In the genomic region with DNA sequence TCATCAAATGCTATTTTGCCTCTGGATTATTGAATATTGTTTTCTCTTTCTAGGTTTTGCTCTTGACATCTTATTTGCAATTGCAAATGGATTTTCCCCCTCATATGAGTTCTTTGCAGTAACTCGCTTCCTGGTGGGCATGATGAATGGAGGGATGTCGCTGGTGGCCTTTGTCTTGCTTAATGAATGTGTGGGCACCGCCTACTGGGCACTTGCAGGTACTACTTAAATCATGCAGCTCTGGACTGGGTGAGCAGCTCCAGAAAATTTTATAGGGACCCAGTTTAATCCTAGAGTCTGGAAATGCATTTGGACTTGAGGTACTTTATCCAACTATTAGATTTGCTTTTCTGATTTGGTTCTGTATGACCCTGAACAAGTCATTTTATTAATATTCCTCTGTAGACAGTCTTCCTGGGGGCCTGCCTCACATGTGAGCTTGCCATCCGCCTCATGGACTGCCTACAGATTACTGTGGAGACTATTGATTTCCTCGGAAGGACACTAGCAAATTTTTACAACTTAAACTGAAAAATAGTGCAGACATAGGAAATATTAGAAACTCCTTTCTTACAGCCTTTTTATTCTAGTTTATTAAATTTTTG, we compare ENCODE assay signal across 9 cellular contexts. TPM values are rescaled to one million over a fixed set of nuclear protein-coding genes. Genes with fewer than 3 reads are reported as not detected.
DNase-seq lines count a peak whose midpoint lies in the region; ATAC-seq, FAIRE-seq and TF ChIP-seq lines count a peak whose summit lies in the region.
"Had no signal": no experiment of that assay in that cellular context is flagged by ENCODE, and none has a peak within 500 bp of the region (broad histone marks: within the 10 kb centered on the region; RNA-seq: fewer than 3 reads in every experiment).

No MANE protein-coding gene starts in this region.

- H3K36me3 ChIP-seq in kidney (ENCODE audit: control insufficient read depth in 1 of 2, insufficient read depth in 2 of 2, low read length in 2 of 2): no peaks in the 10 kb centered on the region

- peaks cover 0 to 2% (median 0%) of the 10 kb centered on the region in 3 donors for H3K4me1 Mint-ChIP-seq in T-cell

- intact Hi-C loops in kidney (cut with DNase I): no loop called here

- H3K4me3 Mint-ChIP-seq in T-cell: no peak overlapping the region

- TF ChIP-seq CTCF in kidney (IDR thresholded peaks at IDR 0.05; ENCODE audit: borderline replicate concordance, extremely low read depth, insufficient read depth): peak; percentile 45

- H3K9me3 ChIP-seq in kidney (ENCODE audit: control insufficient read depth in 1 of 2, low read length in 2 of 2): no peaks in the 10 kb centered on the region
- H3K9me3 ChIP-seq: BLaER1 treated with 17β-estradiol and CSF1 and Interleukin-3, amounts not matched to agents 10 nM and 100 nM had no signal

- ATAC-seq in T-cell (replicated peaks in 1 of 4): peak in 3 of 4 experiments; percentile 42 to 61 (median 58)

- no peak for FAIRE-seq in kidney (lab: Jason Lieb, UNC)

- H3K4me3 ChIP-seq in kidney (ENCODE audit: low read length in 2 of 2): no peak overlapping the region
- H3K4me3 ChIP-seq: BLaER1 treated with 17β-estradiol and CSF1 and Interleukin-3, amounts not matched to agents 10 nM and 100 nM had no signal

- CTCF ChIA-PET in HEK293T (lab: Yijun Ruan, JAX) (interaction anchor here (0.6 to 1.2 kb wide), 6 partner anchors 11 to 314 kb away, joined by 3 to 4 read pairs (median 3); no protein-coding TSS in a partner anchor), T-cell (lab: Charles Lee) (interaction anchor here (0.6 to 1.8 kb wide), 12 partner anchors 8 to 1050 kb away, joined by 3 to 11 read pairs (median 4); no protein-coding TSS in a partner anchor)

- in situ Hi-C loops in T47D (cut with HindIII; ENCODE audit: low pct_unique_long_range_greater_than_20kb, low sequenced_read_pairs): no loop called here

- no peaks in the 10 kb centered on the region for H3K9me3 Mint-ChIP-seq in T-cell

- H3K36me3 Mint-ChIP-seq in T-cell: no peaks in the 10 kb centered on the region

- DNase-seq in NCI-H1436 (lab: John Stamatoyannopoulos, UW) (peak; percentile 2), NCI-H1436 treated with DMSO at 0.1 percent for 48 hours (lab: John Stamatoyannopoulos, UW) (no peak), HEK293T (ENCODE audit: extremely low spot score) (peak; percentile 74), NAMALWA (ENCODE audit: low spot score) (peak; percentile 76), T-cell (peak in 31 of 34 experiments; percentile 9 to 53 (median 31)), T47D (ENCODE audit: low read depth in 1 of 2, low spot score in 1 of 2) (peak; percentile 13 to 71), kidney (no peak)
- peak; percentile 30 to 41 for DNase-seq in stimulated activated CD4-positive, alpha-beta T cell treated with anti-CD3 and anti-CD28 coated beads, Interleukin-4, amount 100 ng/mL, for 48 hours (ENCODE audit: low read depth in 2 of 2)

- H3K27ac Mint-ChIP-seq in T-cell: no peak overlapping the region

- peaks cover 2 to 3% of the 10 kb centered on the region in 2 donors for H3K27me3 Mint-ChIP-seq in T-cell

- POLR2A ChIA-PET in HEK293T (lab: Yijun Ruan, JAX): no interaction called here
- POLR2A ChIA-PET in T-cell (lab: Charles Lee): no interaction called here

- H3K9ac ChIP-seq in kidney (ENCODE audit: low read length in 2 of 2): no peak overlapping the region
- H3K9ac ChIP-seq: BLaER1 treated with 17β-estradiol and CSF1 and Interleukin-3, amounts not matched to agents 10 nM and 100 nM had no signal

- H3K4me1 ChIP-seq in kidney (ENCODE audit: control insufficient read depth in 1 of 2, insufficient read depth in 1 of 2, low read depth in 1 of 2, low read length in 2 of 2): no peaks in the 10 kb centered on the region
- H3K4me1 ChIP-seq: BLaER1 treated with 17β-estradiol and CSF1 and Interleukin-3, amounts not matched to agents 10 nM and 100 nM had no signal

- H3K27ac ChIP-seq in kidney (ENCODE audit: low read depth in 2 of 2, low read length in 2 of 2): no peak overlapping the region
- H3K27ac ChIP-seq: BLaER1 treated with 17β-estradiol and CSF1 and Interleukin-3, amounts not matched to agents 10 nM and 100 nM had no signal

TF ChIP-seq in HEK293T, 16 proteins besides CTCF, POLR2A, EP300 and RAD21:
- TF ChIP-seq, protein P1, sequence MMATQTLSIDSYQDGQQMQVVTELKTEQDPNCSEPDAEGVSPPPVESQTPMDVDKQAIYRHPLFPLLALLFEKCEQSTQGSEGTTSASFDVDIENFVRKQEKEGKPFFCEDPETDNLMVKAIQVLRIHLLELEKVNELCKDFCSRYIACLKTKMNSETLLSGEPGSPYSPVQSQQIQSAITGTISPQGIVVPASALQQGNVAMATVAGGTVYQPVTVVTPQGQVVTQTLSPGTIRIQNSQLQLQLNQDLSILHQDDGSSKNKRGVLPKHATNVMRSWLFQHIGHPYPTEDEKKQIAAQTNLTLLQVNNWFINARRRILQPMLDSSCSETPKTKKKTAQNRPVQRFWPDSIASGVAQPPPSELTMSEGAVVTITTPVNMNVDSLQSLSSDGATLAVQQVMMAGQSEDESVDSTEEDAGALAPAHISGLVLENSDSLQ (IDR thresholded peaks at IDR 0.05): peak; percentile 48; the same call in 1 of the 2 replicates
- no peak for TF ChIP-seq L3MBTL2 (conservative IDR thresholded peaks at IDR 0.05)

RNA-seq across cellular contexts. Expression of a gene that starts 44.5 kb away (rescaled TPM):
- total RNA-seq in T-cell (1 to 10 TPM in 1 of 5 donors, under 1 TPM in 4; 0.41 to 1.3 (median 0.73) TPM), kidney (9.8 TPM)
- polyA plus RNA-seq in kidney (ENCODE audit: insufficient read depth, low read depth, low replicate concordance): 3.5 TPM

Comparison
In these comparisons a context has a peak if more than half of its experiments do, and no peak if none do; other contexts are left out.
1. DNase-seq: peak in NCI-H1436 (single experiment), HEK293T (single experiment), NAMALWA (single experiment), T-cell (31 of 34), T47D (2 of 2) and stimulated activated CD4-positive, alpha-beta T cell treated with anti-CD3 and anti-CD28 coated beads, Interleukin-4, amount 100 ng/mL, for 48 hours (2 of 2); none in NCI-H1436 treated with DMSO at 0.1 percent for 48 hours (single experiment) and kidney (single experiment).